In genomic region chr1:8663915-8664331, GRCh38 we compare ENCODE assay signal across 9 cellular contexts.
DNase-seq lines count a peak whose midpoint lies in the region; ATAC-seq, FAIRE-seq and TF ChIP-seq lines count a peak whose summit lies in the region.
"Had no signal": no experiment of that assay in that cellular context is flagged by ENCODE, and none has a peak within 500 bp of the region (broad histone marks: within the 10 kb centered on the region; RNA-seq: fewer than 3 reads in every experiment).

No MANE protein-coding gene starts in this region.

- peak overlapping the region; percentile 76 for H3K4me3 ChIP-seq in endocrine pancreas (ENCODE audit: control insufficient read depth, insufficient read depth, low read length)
- H3K4me3 ChIP-seq in parathyroid adenoma (ENCODE audit: low read depth, low read length) = no peak overlapping the region
- H3K4me3 ChIP-seq in effector memory CD4-positive, alpha-beta T cell (ENCODE audit: insufficient read depth, low read depth, low read length, poor library complexity, severe bottlenecking) = no peak overlapping the region

- H3K27me3 ChIP-seq in endocrine pancreas (ENCODE audit: control insufficient read depth, insufficient read depth, low read length) (no peaks in the 10 kb centered on the region), parathyroid adenoma (ENCODE audit: control insufficient read depth, insufficient read depth, low read length) (no peaks in the 10 kb centered on the region)
- no peaks in the 10 kb centered on the region for H3K27me3 ChIP-seq in effector memory CD4-positive, alpha-beta T cell (replicated peaks; ENCODE audit: control insufficient read depth, insufficient read depth, low read length, poor library complexity, severe bottlenecking)

- peak; percentile 37 for ATAC-seq in HG03378 (IDR thresholded peaks at IDR 0.05; ENCODE audit: unreplicated experiment)

- H2AFZ ChIP-seq in parathyroid adenoma = no peak overlapping the region

- H3K79me2 ChIP-seq in parathyroid adenoma = peaks cover 26% of the 10 kb centered on the region

- no peak for FAIRE-seq in GM12891 (lab: Jason Lieb, UNC)

- H3K36me3 ChIP-seq in endocrine pancreas (ENCODE audit: control insufficient read depth, insufficient read depth, low read length) (no peaks in the 10 kb centered on the region), parathyroid adenoma (ENCODE audit: control insufficient read depth, insufficient read depth, low read length) (no peaks in the 10 kb centered on the region)
- no peaks in the 10 kb centered on the region for H3K36me3 ChIP-seq in effector memory CD4-positive, alpha-beta T cell (ENCODE audit: control insufficient read depth, insufficient read depth, low read length)

- peak overlapping the region; percentile 70 for H3K27ac ChIP-seq in parathyroid adenoma
- H3K27ac ChIP-seq in effector memory CD4-positive, alpha-beta T cell (ENCODE audit: insufficient read depth, low read length, poor library complexity, severe bottlenecking) = no peak overlapping the region
- H3K27ac ChIP-seq: VCaP had no signal

- no peak for TF ChIP-seq CTCF in parathyroid adenoma (IDR thresholded peaks at IDR 0.05)

- no peak for TF ChIP-seq POLR2A in GM12891 (IDR thresholded peaks at IDR 0.05; ENCODE audit: low read depth, low read length)

- peak; percentile 31 for DNase-seq in GM19238 (ENCODE audit: insufficient read length, low spot score)
- DNase-seq in COR-L47 (lab: John Stamatoyannopoulos, UW) = no peak
- no peak for DNase-seq in NCI-H748 (lab: John Stamatoyannopoulos, UW; ENCODE audit: unreplicated experiment)
- DNase-seq in GM12891 (ENCODE audit: insufficient read length, low spot score) = no peak
- DNase-seq in effector memory CD4-positive, alpha-beta T cell = no peak

- H3K9me3 ChIP-seq in endocrine pancreas (ENCODE audit: control insufficient read depth, low read length) (no peaks in the 10 kb centered on the region), parathyroid adenoma (ENCODE audit: control insufficient read depth, low read length) (no peaks in the 10 kb centered on the region)
- H3K9me3 ChIP-seq in effector memory CD4-positive, alpha-beta T cell (ENCODE audit: control insufficient read depth, low read length) = no peaks in the 10 kb centered on the region

- H3K4me2 ChIP-seq in parathyroid adenoma (ENCODE audit: low read length) = no peak overlapping the region

- H3K9ac ChIP-seq in endocrine pancreas (ENCODE audit: control insufficient read depth, insufficient read depth, low read length) = no peak overlapping the region
- no peak overlapping the region for H3K9ac ChIP-seq in parathyroid adenoma

- H3K4me1 ChIP-seq in endocrine pancreas (ENCODE audit: control insufficient read depth, insufficient read depth, low read length) (peaks cover 26% of the 10 kb centered on the region), parathyroid adenoma (peaks cover 61% of the 10 kb centered on the region)
- H3K4me1 ChIP-seq in effector memory CD4-positive, alpha-beta T cell (ENCODE audit: control insufficient read depth, insufficient read depth, low read length, poor library complexity, severe bottlenecking) = peaks cover 10% of the 10 kb centered on the region

TF ChIP-seq in GM12891, 5 proteins besides CTCF, POLR2A, EP300 and RAD21:
- no peak for TF ChIP-seq SPI1 (IDR thresholded peaks at IDR 0.05; ENCODE audit: low read depth, low read length)
- no peak for TF ChIP-seq POLR2AphosphoS5 (IDR thresholded peaks at IDR 0.05; ENCODE audit: low read depth, low read length)
- no peak for TF ChIP-seq PAX5 (IDR thresholded peaks at IDR 0.05; ENCODE audit: insufficient read depth, low read length, severe bottlenecking)
- no peak; the same call in 1 of the 2 replicates for TF ChIP-seq POU2F2 (IDR thresholded peaks at IDR 0.05; ENCODE audit: low read depth, low read length)
- TF ChIP-seq TAF1 (IDR thresholded peaks at IDR 0.05; ENCODE audit: low read depth, low read length) = no peak
TF ChIP-seq in GM12891: peak in this region for 0.
